Comparison of ENCODE assay signal across 33 cellular contexts in the genomic region with DNA sequence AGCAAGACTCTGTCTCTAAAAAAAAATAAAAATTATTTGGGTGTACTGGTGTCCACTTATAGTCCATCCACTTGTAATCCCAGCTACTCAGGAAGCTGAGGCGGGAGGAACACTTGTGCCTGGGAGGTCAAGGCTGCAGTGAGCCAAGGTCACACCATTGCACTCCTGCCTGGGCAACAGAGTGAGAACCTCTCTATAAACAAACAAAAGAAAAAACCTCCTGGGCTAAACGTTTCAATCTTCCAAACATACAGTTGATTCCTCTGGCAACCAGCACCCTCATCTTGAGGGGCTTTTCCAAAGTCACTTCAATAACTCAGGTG.
"Had no signal": no experiment of that assay in that cellular context is flagged by ENCODE, and none has a peak within 500 bp of the region (broad histone marks: within the 10 kb centered on the region; RNA-seq: fewer than 3 reads in every experiment).

No MANE protein-coding gene starts in this region.

- H3K27me3 ChIP-seq: adrenal gland, ascending aorta, body of pancreas, brain microvascular endothelial cell, breast epithelium, cardiac muscle cell had no signal

- H3K9me3 ChIP-seq: adrenal gland, body of pancreas had no signal

- DNase-seq: activated effector memory CD4-positive, alpha-beta T cell treated with anti-CD3 and anti-CD28 coated beads, Interleukin-2, amount 50 U/mL, for 16 hours; activated effector memory CD4-positive, alpha-beta T cell treated with Interleukin-2 at 50 U/mL for 16 hours; activated gamma-delta T cell; activated gamma-delta T cell treated with Interleukin-2 at 50 U/mL for 16 hours; activated naive CD4-positive, alpha-beta T cell; activated naive CD4-positive, alpha-beta T cell treated with anti-CD3 and anti-CD28 coated beads for 36 hours; activated naive CD4-positive, alpha-beta T cell treated with anti-CD3 and anti-CD28 coated beads, Interleukin-2, amount 10 ng/mL, durations not matched to agents 7 days and 5 days; activated naive CD4-positive, alpha-beta T cell treated with anti-CD3 and anti-CD28 coated beads, Interleukin-2, amount 50 U/mL, for 16 hours; activated naive CD4-positive, alpha-beta T cell treated with Interleukin-2 at 50 U/mL for 16 hours; activated naive CD8-positive, alpha-beta T cell treated with anti-CD3 and anti-CD28 coated beads for 36 hours; activated naive CD8-positive, alpha-beta T cell treated with anti-CD3 and anti-CD28 coated beads, Interleukin-2, amount 10 ng/mL, durations not matched to agents 7 days and 5 days; activated naive CD8-positive, alpha-beta T cell treated with anti-CD3 and anti-CD28 coated beads, Interleukin-2, amount 50 U/mL, for 24 hours; activated T-cell treated with anti-CD3 and anti-CD28 coated beads, Interleukin-2, amount 50 U/mL, for 24 hours; activated T-cell treated with anti-CD3 and anti-CD28 coated beads, Interleukin-2, amount 50 U/mL, for 4 hours; activated T-cell treated with anti-CD3 and anti-CD28 coated beads, Interleukin-2, amount 50 U/mL, for 48 hours; activated T-cell treated with anti-CD3 and anti-CD28 coated beads, Interleukin-2, amount 50 U/mL, for 72 hours; amniotic stem cell; amygdala; anterior cingulate cortex; aorta; body of pancreas; brain microvascular endothelial cell; caudate nucleus; central memory CD4-positive, alpha-beta T cell; cerebellar nuclear complex had no signal

- ATAC-seq: activated naive CD4-positive, alpha-beta T cell treated with anti-CD3 and anti-CD28 coated beads, Interleukin-2, amount 50 U/mL, for 72 hours; activated naive CD8-positive, alpha-beta T cell treated with anti-CD3 and anti-CD28 coated beads, Interleukin-2, amount 50 U/mL, for 24 hours; activated T-cell treated with anti-CD3 and anti-CD28 coated beads, Interleukin-2, amount 50 U/mL, for 4 hours; activated T-cell treated with anti-CD3 and anti-CD28 coated beads, Interleukin-2, amount 50 U/mL, for 72 hours; activated T-helper 17 cell treated with anti-CD3 and anti-CD28 coated beads, Interleukin-2, amount 50 U/mL, for 72 hours; body of pancreas had no signal

- FAIRE-seq: astrocyte, bronchial epithelial cell had no signal

- H3K4me3 ChIP-seq: adrenal gland, ascending aorta, body of pancreas, breast epithelium, cardiac muscle cell had no signal

- H3K27ac ChIP-seq: adrenal gland, ascending aorta, body of pancreas, brain microvascular endothelial cell, breast epithelium, cardiac muscle cell had no signal

- H3K36me3 ChIP-seq: adrenal gland, ascending aorta, brain microvascular endothelial cell, breast epithelium, cardiac muscle cell had no signal

- H3K4me1 ChIP-seq: adrenal gland, ascending aorta, body of pancreas, breast epithelium had no signal
